In genomic region chr11:34223021-34223813, GRCh38 we compare ENCODE assay signal across 2 cellular contexts.
TF ChIP-seq lines count a peak whose summit lies in the region.

No MANE protein-coding gene starts in this region.

TF ChIP-seq in HepG2, 621 proteins besides CTCF, POLR2A, EP300 and RAD21:
- TF ChIP-seq ZNF878 (CRISPR knock-in tag; IDR thresholded peaks at IDR 0.05) (no peak), ZBTB33 (CRISPR knock-in tag; IDR thresholded peaks at IDR 0.05) (peak; percentile 78; the same call in 1 of the 2 replicates), ZNF687 (CRISPR knock-in tag; IDR thresholded peaks at IDR 0.05) (peak; percentile 13; the same call in 1 of the 2 replicates)

TF ChIP-seq in H1, 55 proteins besides CTCF, POLR2A, EP300 and RAD21:
- TF ChIP-seq SAP30 (IDR thresholded peaks at IDR 0.05; ENCODE audit: insufficient read depth, insufficient replicate concordance, low read length): no peak
- TF ChIP-seq NANOG (IDR thresholded peaks at IDR 0.05; ENCODE audit: insufficient read depth, low read depth, low read length, poor library complexity, severe bottlenecking): no peak
- TF ChIP-seq ATF2 (IDR thresholded peaks at IDR 0.05; ENCODE audit: low read length): no peak
- no peak for TF ChIP-seq TEAD4 (IDR thresholded peaks at IDR 0.05; ENCODE audit: low read depth, low read length)
- no peak for TF ChIP-seq GABPA (IDR thresholded peaks at IDR 0.05; ENCODE audit: borderline replicate concordance, insufficient read depth, low read length)
- no peak for TF ChIP-seq EGR1 (IDR thresholded peaks at IDR 0.05; ENCODE audit: borderline replicate concordance, low read depth, low read length)
- no peak for TF ChIP-seq KDM4A (IDR thresholded peaks at IDR 0.05; ENCODE audit: low read depth, low read length, severe bottlenecking)
- no peak for TF ChIP-seq RXRA (IDR thresholded peaks at IDR 0.05; ENCODE audit: insufficient read depth, low read depth, low read length)
- TF ChIP-seq KDM1A (IDR thresholded peaks at IDR 0.05; ENCODE audit: borderline replicate concordance, low read length): no peak
- no peak for TF ChIP-seq HDAC6 (IDR thresholded peaks at IDR 0.05; ENCODE audit: low read depth, low read length)
- no peak for TF ChIP-seq POU5F1 (IDR thresholded peaks at IDR 0.05; ENCODE audit: low read depth, low read length)
- no peak for TF ChIP-seq NRF1 (IDR thresholded peaks at IDR 0.05; ENCODE audit: low read depth, low read length)
- no peak for TF ChIP-seq SIRT6 (IDR thresholded peaks at IDR 0.05; ENCODE audit: low read length)
- no peak for TF ChIP-seq RFX5 (IDR thresholded peaks at IDR 0.05; ENCODE audit: borderline replicate concordance, low read depth, low read length)
- TF ChIP-seq SP1 (IDR thresholded peaks at IDR 0.05; ENCODE audit: low read depth, low read length): no peak
- TF ChIP-seq BRCA1 (IDR thresholded peaks at IDR 0.05; ENCODE audit: low read depth, low read length): no peak
- TF ChIP-seq ZNF274 (IDR thresholded peaks at IDR 0.05; ENCODE audit: borderline replicate concordance, extremely low read depth, low read length): no peak
- TF ChIP-seq MAFK (IDR thresholded peaks at IDR 0.05; ENCODE audit: low read depth, low read length): no peak
